15 cellular contexts compared by ENCODE assay signal in genomic region chr1:85333186-85333585, GRCh38. TPM values are rescaled to one million over a fixed set of nuclear protein-coding genes. Genes with fewer than 3 reads are reported as not detected.
A peak's percentile ranks its signal among the peaks of the same experiment; 100 is the strongest.
DNase-seq lines count a peak whose midpoint lies in the region; ATAC-seq and TF ChIP-seq lines count a peak whose summit lies in the region.
"Had no signal": no experiment of that assay in that cellular context is flagged by ENCODE, and none has a peak within 500 bp of the region (broad histone marks: within the 10 kb centered on the region; RNA-seq: fewer than 3 reads in every experiment).

No MANE protein-coding gene starts in this region.

- peaks cover 33% of the 10 kb centered on the region for H3K4me1 ChIP-seq in Caco-2
- peaks cover 14 to 28% of the 10 kb centered on the region in 2 donors for H3K4me1 ChIP-seq in thyroid gland
- H3K4me1 ChIP-seq in OCI-LY7 (ENCODE audit: insufficient read depth, low read length, poor library complexity, severe bottlenecking) = no peaks in the 10 kb centered on the region
- H3K4me1 ChIP-seq: BE2C had no signal

- no peaks in the 10 kb centered on the region for H4K20me1 ChIP-seq in OCI-LY7 (ENCODE audit: insufficient read depth, low read length)

- H3K4me3 Mint-ChIP-seq in Caco-2 (ENCODE audit: unreplicated experiment) (no peak overlapping the region), chondrocyte (ENCODE audit: unreplicated experiment) (no peak overlapping the region)
- no peak overlapping the region for H3K4me3 Mint-ChIP-seq in stimulated activated naive B cell treated with anti-CD40 and anti-IgM and Interleukin-4, amounts not matched to agents 10 μg/mL and 1 μg/mL and 100 μg/mL, for 72 hours
- H3K4me3 Mint-ChIP-seq: CD8-positive, alpha-beta memory T cell had no signal

- BruUV-seq in Caco-2 (replicated peaks; lab: Mats Ljungman, UMichigan) = no TSS peak
- BruUV-seq in OCI-LY7 (replicated peaks; lab: Mats Ljungman, UMichigan) = no TSS peak

- intact Hi-C loops in Caco-2 (cut with micrococcal nuclease; ENCODE audit: unreplicated experiment) (no loop called here), thyroid gland (cut with DNase I) (loop anchor here (10.0 kb wide), 1 partner anchor 132 kb away; the partner anchor contains the start of gene DDAH1), OCI-LY7 (cut with micrococcal nuclease; ENCODE audit: unreplicated experiment) (no loop called here)

- H3K9me3 Mint-ChIP-seq in Caco-2 (ENCODE audit: unreplicated experiment) (peaks cover 7% of the 10 kb centered on the region), chondrocyte (ENCODE audit: low read depth) (peaks cover 15% of the 10 kb centered on the region)
- H3K9me3 Mint-ChIP-seq in stimulated activated naive B cell treated with anti-CD40 and anti-IgM and Interleukin-4, amounts not matched to agents 10 μg/mL and 1 μg/mL and 100 μg/mL, for 72 hours = peaks cover 12 to 15% of the 10 kb centered on the region in 2 donors

- H3K27ac Mint-ChIP-seq in Caco-2 (ENCODE audit: unreplicated experiment) (peak overlapping the region; percentile 44), chondrocyte (ENCODE audit: unreplicated experiment) (peak overlapping the region; percentile 84)
- peak overlapping the region; percentile 52 for H3K27ac Mint-ChIP-seq in stimulated activated naive B cell treated with anti-CD40 and anti-IgM and Interleukin-4, amounts not matched to agents 10 μg/mL and 1 μg/mL and 100 μg/mL, for 72 hours

- no peak for DNase-seq in Caco-2
- no peak for DNase-seq in chondrocyte (ENCODE audit: low spot score)
- DNase-seq in fibroblast of villous mesenchyme (ENCODE audit: low read depth) = peak; percentile 20
- no peak for DNase-seq in stimulated activated naive B cell treated with anti-CD40 and anti-IgM and Interleukin-4, amounts not matched to agents 10 μg/mL and 1 μg/mL and 100 μg/mL, for 72 hours
- no peak for DNase-seq in thyroid gland
- DNase-seq in OCI-LY7 (ENCODE audit: low spot score) = no peak
- DNase-seq: BE2C; CD8-positive, alpha-beta memory T cell; DMS 273 treated with DMSO at 0.1 percent for 48 hours; DMS79 had no signal

- 100% methylated on average over 1 of the region's 1 CpG for WGBS in thyroid gland, 2 donors

- H3K36me3 ChIP-seq in Caco-2 (ENCODE audit: control insufficient read depth, insufficient read depth, low read length) (no peaks in the 10 kb centered on the region), thyroid gland (no peaks in the 10 kb centered on the region), OCI-LY7 (ENCODE audit: insufficient read depth, low read length) (no peaks in the 10 kb centered on the region)
- H3K36me3 ChIP-seq: BE2C had no signal

- H3K9me2 ChIP-seq in OCI-LY7 (ENCODE audit: insufficient read depth, low read length) = no peaks in the 10 kb centered on the region

- H3K9me3 ChIP-seq in Caco-2 (no peaks in the 10 kb centered on the region), thyroid gland (no peaks in the 10 kb centered on the region), OCI-LY7 (ENCODE audit: low read length) (no peaks in the 10 kb centered on the region)
- H3K9me3 ChIP-seq: BE2C had no signal

- H3K36me3 Mint-ChIP-seq in Caco-2 (ENCODE audit: insufficient read depth, unreplicated experiment) (peaks cover 17% of the 10 kb centered on the region), chondrocyte (ENCODE audit: low read depth) (peaks cover 17% of the 10 kb centered on the region)
- peaks cover 14 to 16% of the 10 kb centered on the region in 2 donors for H3K36me3 Mint-ChIP-seq in stimulated activated naive B cell treated with anti-CD40 and anti-IgM and Interleukin-4, amounts not matched to agents 10 μg/mL and 1 μg/mL and 100 μg/mL, for 72 hours
- H3K36me3 Mint-ChIP-seq: IgD-negative memory B cell had no signal

- H3K27me3 Mint-ChIP-seq in Caco-2 (ENCODE audit: insufficient read depth, unreplicated experiment) = no peaks in the 10 kb centered on the region
- no peaks in the 10 kb centered on the region for H3K27me3 Mint-ChIP-seq in chondrocyte (ENCODE audit: low read depth)
- H3K27me3 Mint-ChIP-seq in stimulated activated naive B cell treated with anti-CD40 and anti-IgM and Interleukin-4, amounts not matched to agents 10 μg/mL and 1 μg/mL and 100 μg/mL, for 72 hours = peaks cover 5 to 14% of the 10 kb centered on the region in 2 donors

- H3K4me3 ChIP-seq in Caco-2 (ENCODE audit: low read depth, low read length) = no peak overlapping the region
- no peak overlapping the region for H3K4me3 ChIP-seq in fibroblast of villous mesenchyme (ENCODE audit: low read depth, low read length)
- no peak overlapping the region for H3K4me3 ChIP-seq in thyroid gland (replicated peaks in 1 of 3)
- no peak overlapping the region for H3K4me3 ChIP-seq in OCI-LY7 (ENCODE audit: low read depth, low read length, poor library complexity, severe bottlenecking)
- H3K4me3 ChIP-seq: GM12878 had no signal

- H3K79me2 ChIP-seq in OCI-LY7 (ENCODE audit: insufficient read depth, low read depth, low read length) = no peaks in the 10 kb centered on the region

- H3K27me3 ChIP-seq in Caco-2 (replicated peaks; ENCODE audit: control insufficient read depth, insufficient read depth, low read length) (no peaks in the 10 kb centered on the region), thyroid gland (no peaks in the 10 kb centered on the region)
- H3K27me3 ChIP-seq: BE2C had no signal

- no peak for TF ChIP-seq POLR2A in thyroid gland (IDR thresholded peaks at IDR 0.05)

- H3K4me2 ChIP-seq in OCI-LY7 (ENCODE audit: low read length) = no peak overlapping the region
- H3K4me2 ChIP-seq: KMS-11 had no signal

- no peak overlapping the region for H2AFZ ChIP-seq in OCI-LY7 (ENCODE audit: low read length)

- CTCF ChIA-PET in Caco-2 (lab: Charles Lee) (no interaction called here), OCI-LY7 (lab: Charles Lee; ENCODE audit: unreplicated experiment) (no interaction called here)

- ATAC-seq in stimulated activated naive B cell treated with anti-CD40 and anti-IgM and Interleukin-4, amounts not matched to agents 10 μg/mL and 1 μg/mL and 100 μg/mL, for 72 hours (replicated peaks) = no peak
- ATAC-seq in GM21723 (IDR thresholded peaks at IDR 0.05; ENCODE audit: unreplicated experiment) = no peak
- ATAC-seq: GM12878, HCT116 had no signal

- H3K4me1 Mint-ChIP-seq in Caco-2 (ENCODE audit: low read depth, unreplicated experiment) = peaks cover 21% of the 10 kb centered on the region
- H3K4me1 Mint-ChIP-seq in chondrocyte (ENCODE audit: low read depth) = peaks cover 82% of the 10 kb centered on the region
- H3K4me1 Mint-ChIP-seq in stimulated activated naive B cell treated with anti-CD40 and anti-IgM and Interleukin-4, amounts not matched to agents 10 μg/mL and 1 μg/mL and 100 μg/mL, for 72 hours = peaks cover 26 to 67% of the 10 kb centered on the region in 2 donors

- POLR2A ChIA-PET in Caco-2 (lab: Charles Lee) = no interaction called here
- POLR2A ChIA-PET in OCI-LY7 (lab: Charles Lee) = no interaction called here

- TF ChIP-seq CTCF in Caco-2 (IDR thresholded peaks at IDR 0.05; ENCODE audit: insufficient read depth in 1 of 2, low read depth in 1 of 2, low read length in 1 of 2, severe bottlenecking in 1 of 2, unreplicated experiment in 1 of 2) (no peak), chondrocyte (IDR thresholded peaks at IDR 0.05) (no peak), fibroblast of villous mesenchyme (IDR thresholded peaks at IDR 0.05; ENCODE audit: insufficient read depth, low read depth, low read length) (no peak), thyroid gland (IDR thresholded peaks at IDR 0.05) (no peak), OCI-LY7 (conservative IDR thresholded peaks at IDR 0.05; ENCODE audit: low read length) (no peak)

- no peak overlapping the region for H3K27ac ChIP-seq in thyroid gland
- H3K27ac ChIP-seq in OCI-LY7 (ENCODE audit: low read depth, low read length, poor library complexity, severe bottlenecking) = no peak overlapping the region
- H3K27ac ChIP-seq: KMS-11 had no signal

RNA-seq across cellular contexts. Expression of gene BCL10, which starts 56.8 kb away (rescaled TPM):
- 18.1 and 18.6 TPM in 2 replicates for total RNA-seq in Caco-2 (2022)
- 21.9 to 26.5 TPM (median 24.9 TPM) in 3 replicates for total RNA-seq in chondrocyte
- 23.2 and 36.7 TPM in 2 replicates for total RNA-seq in fibroblast of villous mesenchyme
- total RNA-seq in thyroid gland = 10 to 100 TPM; 13.6 to 28.5 (median 15.1) TPM
- total RNA-seq in OCI-LY7 (2014; rRNA removed; shearing (Covaris generic)) = 10.6 and 17.4 TPM in 2 replicates
- total RNA-seq in OCI-LY7 (2022) = 29.0 and 32.5 TPM in 2 replicates
